1 cellular context compared by ENCODE assay signal in the genomic region with DNA sequence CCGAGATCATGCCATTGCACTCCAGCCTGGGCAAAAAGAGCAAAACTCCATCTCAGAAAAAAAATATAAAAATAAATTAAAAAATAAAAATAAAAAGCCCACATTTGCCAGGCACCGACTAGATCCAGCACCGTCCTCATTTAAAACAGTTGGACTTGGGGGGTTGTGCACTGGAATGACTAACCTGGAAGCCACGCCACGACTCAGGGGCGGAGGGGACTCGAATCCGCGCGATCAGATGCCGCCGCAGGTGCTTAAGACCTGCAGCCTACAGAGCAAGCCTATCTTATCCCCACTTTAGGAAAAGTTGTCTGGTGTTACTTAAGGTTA.
TF ChIP-seq lines count a peak whose summit lies in the region.

No MANE protein-coding gene starts in this region.

TF ChIP-seq in GM12878, 131 proteins besides CTCF, POLR2A, EP300 and RAD21:
- TF ChIP-seq CEBPZ (IDR thresholded peaks at IDR 0.05; ENCODE audit: low read depth, low read length), result no peak
- no peak for TF ChIP-seq NR2C2 (IDR thresholded peaks at IDR 0.05; ENCODE audit: borderline replicate concordance, control insufficient read depth, insufficient read length, low read depth)
- TF ChIP-seq TARDBP (IDR thresholded peaks at IDR 0.05; ENCODE audit: borderline replicate concordance), result no peak
- no peak for TF ChIP-seq PAX8 (IDR thresholded peaks at IDR 0.05)
- no peak for TF ChIP-seq RUNX3 (IDR thresholded peaks at IDR 0.05; ENCODE audit: low read length)
- no peak for TF ChIP-seq RELB (IDR thresholded peaks at IDR 0.05; ENCODE audit: low read depth)
- TF ChIP-seq HDAC2 (IDR thresholded peaks at IDR 0.05), result no peak
- TF ChIP-seq ZSCAN29 (IDR thresholded peaks at IDR 0.05), result no peak
- TF ChIP-seq RCOR1 (conservative IDR thresholded peaks at IDR 0.05; ENCODE audit: low read depth, low read length), result no peak
